ENCODE assay signal across 8 cellular contexts in the genomic region with DNA sequence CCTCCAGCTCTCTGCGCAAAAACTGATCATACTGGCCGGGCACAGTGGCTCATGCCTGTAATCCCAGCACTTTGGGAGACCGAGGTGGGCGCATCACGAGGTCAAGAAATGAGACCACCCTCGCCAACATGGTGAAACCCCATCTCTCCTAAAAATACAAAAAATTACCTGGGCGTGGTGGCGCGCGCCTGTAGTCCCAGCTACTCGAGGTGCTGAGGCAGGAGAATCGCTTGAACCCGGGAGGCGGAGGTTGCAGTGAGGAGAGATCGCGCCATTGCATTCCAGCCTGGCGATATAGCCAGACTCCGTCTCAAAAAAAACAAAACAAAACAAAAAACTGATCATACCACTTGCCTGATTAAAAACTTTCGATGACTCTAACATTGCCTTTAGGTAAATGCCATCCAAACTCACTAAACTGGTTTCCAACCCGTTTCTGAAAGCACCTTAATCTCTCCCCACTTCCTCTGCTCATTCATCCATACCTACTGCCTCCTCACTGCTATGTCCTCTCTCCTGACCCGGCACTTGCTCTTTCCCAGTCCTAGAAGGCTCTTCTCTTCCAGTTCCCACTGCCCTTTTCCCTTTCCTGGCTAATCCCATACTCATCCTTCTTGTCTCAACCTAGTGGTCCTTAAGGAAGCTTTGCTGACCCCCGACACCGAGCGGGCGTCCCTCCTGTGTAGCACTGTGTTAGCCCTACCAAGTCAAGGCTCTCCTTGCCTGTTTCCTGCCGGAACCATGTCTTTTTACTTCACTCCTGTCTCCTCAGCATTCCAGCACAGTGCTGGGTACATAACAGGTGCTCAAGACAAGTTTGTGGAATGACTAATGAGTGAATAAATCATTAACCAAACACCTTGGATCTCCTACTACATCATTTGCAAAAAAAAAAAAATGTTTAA. TPM values are rescaled to one million over a fixed set of nuclear protein-coding genes. Genes with fewer than 3 reads are reported as not detected.
A peak's percentile ranks its signal among the peaks of the same experiment; 100 is the strongest.
DNase-seq lines count a peak whose midpoint lies in the region; ATAC-seq and TF ChIP-seq lines count a peak whose summit lies in the region.

No MANE protein-coding gene starts in this region.

- TF ChIP-seq EP300 in sigmoid colon (IDR thresholded peaks at IDR 0.05): no peak

- DNase-seq in SIG-M5 treated with dmso at 0.1 percent for 504 hours (lab: John Stamatoyannopoulos, UW; ENCODE audit: unreplicated experiment) (peak; percentile 59), SIG-M5 (lab: John Stamatoyannopoulos, UW) (no peak), NT2/D1 (ENCODE audit: low read depth, low spot score) (no peak), fibroblast of the aortic adventitia (ENCODE audit: low read depth) (no peak), sigmoid colon (no peak), COLO668 (lab: John Stamatoyannopoulos, UW; ENCODE audit: unreplicated experiment) (no peak), MV-4-11 (lab: John Stamatoyannopoulos, UW) (no peak)

- H3K27me3 ChIP-seq in NT2/D1 (ENCODE audit: insufficient read depth, insufficient read length) (no peaks in the 10 kb centered on the region), sigmoid colon (no peaks in the 10 kb centered on the region)

- no peaks in the 10 kb centered on the region for H3K9me3 ChIP-seq in NT2/D1 (ENCODE audit: insufficient read depth, low read length)
- peaks cover 0 to 2% (median 0%) of the 10 kb centered on the region in 4 donors for H3K9me3 ChIP-seq in sigmoid colon

- peaks cover 17% of the 10 kb centered on the region for H3K36me3 ChIP-seq in NT2/D1 (ENCODE audit: insufficient read depth, insufficient read length, low read length)
- H3K36me3 ChIP-seq in sigmoid colon: no peaks in the 10 kb centered on the region

- WGBS in sigmoid colon, 2 donors: 52 to 85% methylated on average over 26 of the region's 26 CpGs

- H3K27ac ChIP-seq in sigmoid colon: peak overlapping the region; percentile 84 to 94 (median 91)

- H3K4me1 ChIP-seq in NT2/D1 (ENCODE audit: insufficient read depth, insufficient read length) (no peaks in the 10 kb centered on the region), sigmoid colon (peaks cover 0 to 21% (median 16%) of the 10 kb centered on the region in 4 donors)

- ATAC-seq in HG02852 (IDR thresholded peaks at IDR 0.05; ENCODE audit: unreplicated experiment): peak; percentile 14

- no peak for TF ChIP-seq POLR2A in sigmoid colon (IDR thresholded peaks at IDR 0.05)

- H3K9ac ChIP-seq in NT2/D1 (ENCODE audit: insufficient read length, low read depth): peak overlapping the region; percentile 12

- intact Hi-C loops in sigmoid colon (cut with DNase I): loop anchor here (2.0 to 5.0 kb wide), 3 partner anchors 73 to 401 kb away; partner anchors contain the start of genes C1GALT1 and GLCCI1

- TF ChIP-seq CTCF in fibroblast of the aortic adventitia (IDR thresholded peaks at IDR 0.05; ENCODE audit: insufficient read depth, low read length) (no peak), sigmoid colon (IDR thresholded peaks at IDR 0.05) (no peak)

- H3K4me3 ChIP-seq in NT2/D1 (ENCODE audit: insufficient read length, low read depth) (peak overlapping the region; percentile 85), fibroblast of the aortic adventitia (ENCODE audit: low read depth, low read length) (peak overlapping the region; percentile 77), sigmoid colon (peak overlapping the region; percentile 52 to 88 (median 70))

RNA-seq across cellular contexts. Expression of gene MIOS, which starts 0.7 kb away (rescaled TPM):
- total RNA-seq in fibroblast of the aortic adventitia (ENCODE audit: low replicate concordance) (30.9 and 46.6 TPM in 2 replicates), sigmoid colon (10 to 100 TPM; 20.8 to 40.3 (median 30.7) TPM)
- polyA plus RNA-seq in sigmoid colon: 10 to 100 TPM; 11.3 to 16.9 (median 15.6) TPM

RNA-seq across cellular contexts. Expression of gene COL28A1, which starts 30.3 kb away (rescaled TPM):
- 0.09 TPM in 1 of 2 replicates, not detected in the other for total RNA-seq in fibroblast of the aortic adventitia (ENCODE audit: low replicate concordance)
- total RNA-seq in sigmoid colon: 10 to 100 TPM in 3 of 4 donors, 1 to 10 TPM in 1; 9.9 to 25.5 (median 17.3) TPM
- 1 to 10 TPM in 2 of 3 donors, under 1 TPM in 1; 0.60 to 3.5 (median 1.6) TPM for polyA plus RNA-seq in sigmoid colon

Comparison
In these comparisons a context has a peak if more than half of its experiments do, and no peak if none do; other contexts are left out.
1. RNA of gene COL28A1, which starts 30.3 kb away (total RNA-seq): 9.9 to 25.5 TPM in sigmoid colon; 0.09 TPM in fibroblast of the aortic adventitia; every median in the first group is over 10 times any median in the second.
2. Peak in every context shown above with its lines, with median percentiles within 50 percentile points of each other: H3K4me3 ChIP-seq.